In the genomic region with DNA sequence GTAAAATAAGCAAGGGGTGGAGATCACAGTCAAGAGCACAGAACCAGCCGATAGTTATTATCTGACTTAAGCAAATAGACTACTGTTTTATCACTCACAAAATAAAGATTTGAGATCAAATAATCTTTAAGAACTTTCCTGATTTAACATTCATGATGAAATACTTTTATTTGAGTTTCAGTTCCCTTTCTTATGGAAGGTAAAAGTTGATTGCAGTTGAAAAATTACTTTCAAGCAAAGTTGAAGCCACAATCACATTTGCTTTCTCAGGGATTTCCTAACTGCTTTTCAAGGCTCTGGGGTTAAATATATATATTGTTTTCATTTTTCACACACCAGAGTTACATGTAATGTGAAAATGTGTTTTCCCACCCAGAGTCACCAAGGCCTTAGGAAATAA, we compare ENCODE assay signal across 26 cellular contexts.
"Had no signal": no experiment of that assay in that cellular context is flagged by ENCODE, and none has a peak within 500 bp of the region (broad histone marks: within the 10 kb centered on the region; RNA-seq: fewer than 3 reads in every experiment).

No MANE protein-coding gene starts in this region.

- ATAC-seq: esophagus mucosa; gastrocnemius medialis; left ventricle myocardium superior; lower lobe of right lung; natural killer cell; psoas muscle; right cardiac atrium; stimulated activated effector memory CD8-positive, alpha-beta T cell treated with anti-CD3 and anti-CD28 coated beads, Interleukin-12 subunit alpha, Interleukin-12 subunit beta, amount 100 ng/mL, for 72 hours had no signal

- H3K4me3 ChIP-seq: dorsolateral prefrontal cortex, gastrocnemius medialis, lower lobe of right lung, ovary, psoas muscle, sigmoid colon, stomach, thyroid gland, vagina had no signal

- FAIRE-seq: keratinocyte had no signal

- H3K9me3 ChIP-seq: gastrocnemius medialis, lower lobe of right lung, ovary, psoas muscle, sigmoid colon, stomach, thyroid gland, vagina had no signal

- H3K27ac ChIP-seq: dorsolateral prefrontal cortex, epithelial cell of prostate, gastrocnemius medialis, lower lobe of right lung, ovary, psoas muscle, sigmoid colon, stomach, thyroid gland, vagina had no signal

- H3K27me3 ChIP-seq: dorsolateral prefrontal cortex, gastrocnemius medialis, ovary, sigmoid colon, stomach, thyroid gland, vagina had no signal

- DNase-seq: dorsolateral prefrontal cortex; effector CD4-positive, alpha-beta T cell; endodermal cell; foreskin fibroblast; gastrocnemius medialis; head of caudate nucleus; left ventricle myocardium superior; lower lobe of right lung; natural killer cell; occipital lobe; ovary; posterior cingulate gyrus; psoas muscle; right cardiac atrium; sigmoid colon; stimulated activated CD4-positive, alpha-beta T cell treated with anti-CD3 and anti-CD28 coated beads, Interleukin-2, amount 100 ng/mL, for 24 hours; stimulated activated CD4-positive, alpha-beta T cell treated with anti-CD3 and anti-CD28 coated beads, Interleukin-4, amount 100 ng/mL, for 24 hours; stimulated activated naive CD4-positive, alpha-beta T cell treated with Interleukin-2 at 50 U/mL for 16 hours; stomach; thyroid gland; trophoblast cell had no signal

- H3K4me1 ChIP-seq: gastrocnemius medialis, lower lobe of right lung, psoas muscle, sigmoid colon, stomach, thyroid gland, vagina had no signal

- H3K36me3 ChIP-seq: gastrocnemius medialis, lower lobe of right lung, ovary, sigmoid colon, stomach, thyroid gland, vagina had no signal
